10 cellular contexts compared by ENCODE assay signal in the genomic region with DNA sequence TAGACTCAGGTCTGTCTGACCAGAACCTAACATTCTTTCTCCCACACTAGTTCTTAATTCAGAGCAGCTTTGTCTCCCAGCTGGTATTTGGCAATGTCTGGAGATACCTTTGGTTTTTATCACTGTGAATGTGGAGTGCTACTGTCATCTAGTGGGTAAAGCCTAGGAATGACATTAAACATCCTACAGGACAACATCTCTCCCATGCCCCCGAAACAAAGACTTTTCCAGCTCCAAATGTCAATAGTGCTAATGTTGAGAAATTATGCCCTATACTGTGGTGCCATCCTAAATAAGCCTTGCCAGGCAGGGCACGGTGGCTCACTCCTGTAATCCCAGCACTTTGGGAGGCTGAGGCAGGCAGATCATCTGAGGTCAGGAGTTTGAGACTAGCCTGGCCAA. TPM values are rescaled to one million over a fixed set of nuclear protein-coding genes. Genes with fewer than 3 reads are reported as not detected.
DNase-seq lines count a peak whose midpoint lies in the region; ATAC-seq, FAIRE-seq and TF ChIP-seq lines count a peak whose summit lies in the region.
"Had no signal": no experiment of that assay in that cellular context is flagged by ENCODE, and none has a peak within 500 bp of the region (broad histone marks: within the 10 kb centered on the region; RNA-seq: fewer than 3 reads in every experiment).

No MANE protein-coding gene starts in this region.

- H3K79me2 ChIP-seq in GM23248 (ENCODE audit: insufficient read depth) = peaks cover 15% of the 10 kb centered on the region

- no peaks in the 10 kb centered on the region for H3K9me2 ChIP-seq in GM23248 (ENCODE audit: insufficient read depth)

- no peaks in the 10 kb centered on the region for H3K27me3 ChIP-seq in GM23248 (replicated peaks; ENCODE audit: insufficient read depth)

- FAIRE-seq in A549 (lab: Jason Lieb, UNC) = no peak

- DNase-seq in A549 (ENCODE audit: low read depth in 1 of 2, low spot score in 1 of 2) = peak in 1 of 2 experiments; percentile 35
- peak; percentile 78 for DNase-seq in GM23248
- peak; percentile 42 for DNase-seq in inferior parietal cortex (ENCODE audit: extremely low spot score)
- no peak for DNase-seq in mesenteric fat pad (ENCODE audit: low spot score)
- no peak for DNase-seq in T-helper 2 cell
- no peak for DNase-seq in stimulated activated CD4-positive, alpha-beta T cell treated with anti-CD3 and anti-CD28 coated beads, Interleukin-4, amount 100 ng/mL, for 24 hours
- no peak for DNase-seq in activated CD8-positive, alpha-beta memory T cell treated with anti-CD3 and anti-CD28 coated beads, Interleukin-2, amount 10 ng/mL, durations not matched to agents 7 days and 5 days

- POLR2A ChIA-PET in A549 (lab: Yijun Ruan, JAX) = no interaction called here

- in situ Hi-C loops in GM23248 (cut with MboI) = no loop called here

- peaks cover 11% of the 10 kb centered on the region for H3K4me1 Mint-ChIP-seq in activated CD8-positive, alpha-beta memory T cell treated with anti-CD3 and anti-CD28 coated beads, Interleukin-2, amount 10 ng/mL, durations not matched to agents 7 days and 5 days

- H3K4me2 ChIP-seq in A549 (no peak overlapping the region), GM23248 (ENCODE audit: unreplicated experiment) (no peak overlapping the region)

- H3K27ac ChIP-seq in A549 = no peak overlapping the region; a peak in 1 of 6 replicates
- no peak overlapping the region for H3K27ac ChIP-seq in GM23248
- no peak overlapping the region for H3K27ac ChIP-seq in VCaP

- TF ChIP-seq POLR2A in A549 (IDR thresholded peaks at IDR 0.05; ENCODE audit: low read length) = no peak

- TF ChIP-seq CTCF in A549 (IDR thresholded peaks at IDR 0.05) (peak; percentile 59), VCaP (conservative IDR thresholded peaks at IDR 0.05) (peak; percentile 98)

- H3K36me3 Mint-ChIP-seq in activated CD8-positive, alpha-beta memory T cell treated with anti-CD3 and anti-CD28 coated beads, Interleukin-2, amount 10 ng/mL, durations not matched to agents 7 days and 5 days = no peaks in the 10 kb centered on the region
- H3K36me3 Mint-ChIP-seq: IgD-negative memory B cell had no signal

- H4K20me1 ChIP-seq in GM23248 (ENCODE audit: insufficient read depth) = no peaks in the 10 kb centered on the region

- H3K36me3 ChIP-seq in GM23248 (ENCODE audit: low read depth) = no peaks in the 10 kb centered on the region

- H3K9me3 Mint-ChIP-seq in activated CD8-positive, alpha-beta memory T cell treated with anti-CD3 and anti-CD28 coated beads, Interleukin-2, amount 10 ng/mL, durations not matched to agents 7 days and 5 days (ENCODE audit: low read depth) = no peaks in the 10 kb centered on the region

- ATAC-seq in A549 = peak in 1 of 2 experiments; percentile 15; a peak in 3 of 6 replicates
- ATAC-seq in activated CD8-positive, alpha-beta memory T cell treated with anti-CD3 and anti-CD28 coated beads, Interleukin-2, amount 10 ng/mL, durations not matched to agents 7 days and 5 days = no peak

- H3K9ac ChIP-seq in GM23248 = no peak overlapping the region

- TF ChIP-seq EP300 in A549 (IDR thresholded peaks at IDR 0.05) = no peak

- H3K4me3 Mint-ChIP-seq in activated CD8-positive, alpha-beta memory T cell treated with anti-CD3 and anti-CD28 coated beads, Interleukin-2, amount 10 ng/mL, durations not matched to agents 7 days and 5 days = no peak overlapping the region

- 25% methylated on average over 2 of the region's 2 CpGs for WGBS in A549 (ENCODE audit: missing lambda C conversion rate)
- WGBS in GM23248 (ENCODE audit: low coverage in 1 of 2, low lambda C conversion rate in 2 of 2, missing lambda C conversion rate in 2 of 2), 2 experiments = 50% methylated on average over 2 of the region's 2 CpGs

- peak; percentile 76 to 79 for TF ChIP-seq RAD21 in A549 (conservative IDR thresholded peaks at IDR 0.05 in 1 of 2, IDR thresholded peaks at IDR 0.05 in 1 of 2)

- H3K4me3 ChIP-seq in A549 = no peak overlapping the region
- H3K4me3 ChIP-seq in GM23248 = no peak overlapping the region
- H3K4me3 ChIP-seq: lung had no signal

- H3K4me1 ChIP-seq in A549 (peaks cover 7% of the 10 kb centered on the region; the same call in 2 of the 3 replicates), GM23248 (ENCODE audit: insufficient read depth) (peaks cover 6% of the 10 kb centered on the region)

- H3K27ac Mint-ChIP-seq in activated CD8-positive, alpha-beta memory T cell treated with anti-CD3 and anti-CD28 coated beads, Interleukin-2, amount 10 ng/mL, durations not matched to agents 7 days and 5 days = no peak overlapping the region
- H3K27ac Mint-ChIP-seq: IgD-negative memory B cell had no signal

- H2AFZ ChIP-seq in GM23248 = no peak overlapping the region

- no peaks in the 10 kb centered on the region for H3K27me3 Mint-ChIP-seq in activated CD8-positive, alpha-beta memory T cell treated with anti-CD3 and anti-CD28 coated beads, Interleukin-2, amount 10 ng/mL, durations not matched to agents 7 days and 5 days

- CTCF ChIA-PET in A549 (lab: Yijun Ruan, JAX) = interaction anchor here (0.6 to 23.5 kb wide), 43 partner anchors 8 to 357 kb away, joined by 3 to 440 read pairs (median 4); partner anchors contain the start of genes FITM2 and SERINC3
- CTCF ChIA-PET in activated CD8-positive, alpha-beta memory T cell treated with anti-CD3 and anti-CD28 coated beads, Interleukin-2, amount 10 ng/mL, durations not matched to agents 7 days and 5 days (lab: Charles Lee) = no interaction called here

- no peaks in the 10 kb centered on the region for H3F3A ChIP-seq in GM23248 (ENCODE audit: insufficient read depth)

- no peaks in the 10 kb centered on the region for H3K9me3 ChIP-seq in A549
- H3K9me3 ChIP-seq in GM23248 (ENCODE audit: low read depth) = no peaks in the 10 kb centered on the region

TF ChIP-seq in A549, 52 proteins besides CTCF, POLR2A, EP300 and RAD21:
- peak in 1 of 2 experiments; percentile 30; a peak in 1 of 4 replicates for TF ChIP-seq CEBPB (IDR thresholded peaks at IDR 0.05)
- no peak for TF ChIP-seq JUN (IDR thresholded peaks at IDR 0.05)
- peak; percentile 52 for TF ChIP-seq SMC3 (IDR thresholded peaks at IDR 0.05)

RNA-seq across cellular contexts. Expression of gene TTPAL, which starts 4.2 kb away (rescaled TPM):
- 9.2 and 11.0 TPM in 2 replicates for polyA plus RNA-seq in A549 (2011; rRNA removed)
- polyA plus RNA-seq in A549 (2012; cell fraction: cytosol; rRNA removed) = 4.6 and 6.0 TPM in 2 replicates
- 8.5 and 9.9 TPM in 2 replicates for polyA plus RNA-seq in A549 (2012; cell fraction: nucleus; rRNA removed)
- 9.1 to 9.3 TPM (median 9.3 TPM) in 3 replicates for polyA plus RNA-seq in A549 (2017; fragmentation: RNase III; extraction: RNeasy Plus Mini Kit Qiagen cat#74134 plus additional on column Dnase treatment)
- 18.8 and 20.5 TPM in 2 replicates for polyA minus RNA-seq in A549 (2011; rRNA and poly(A)+ RNA removed)
- 9.2 and 11.8 TPM in 2 replicates for total RNA-seq in GM23248 (2014; rRNA removed; shearing (Covaris generic))
- 19.6 and 21.4 TPM in 2 replicates for polyA plus RNA-seq in GM23248 (2016; fragmentation: Nextera tagmentation; extraction: Ambion mirVana)
- total RNA-seq in mesenteric fat pad = 19.8 TPM
- total RNA-seq in activated CD8-positive, alpha-beta memory T cell treated with anti-CD3 and anti-CD28 coated beads, Interleukin-2, amount 10 ng/mL, durations not matched to agents 7 days and 5 days = 10 to 100 TPM; 16.5 to 23.9 TPM

RNA-seq across cellular contexts. Expression of gene SERINC3, which starts 50.4 kb away (rescaled TPM):
- 159 and 173 TPM in 2 replicates for polyA plus RNA-seq in A549 (2011; rRNA removed)
- 64.4 and 79.5 TPM in 2 replicates for polyA plus RNA-seq in A549 (2012; cell fraction: cytosol; rRNA removed)
- 63.6 and 65.8 TPM in 2 replicates for polyA plus RNA-seq in A549 (2012; cell fraction: nucleus; rRNA removed)
- polyA plus RNA-seq in A549 (2017; fragmentation: RNase III; extraction: RNeasy Plus Mini Kit Qiagen cat#74134 plus additional on column Dnase treatment) = 57.4 to 65.0 TPM (median 62.9 TPM) in 3 replicates
- 246 and 308 TPM in 2 replicates for polyA minus RNA-seq in A549 (2011; rRNA and poly(A)+ RNA removed)
- 105 and 141 TPM in 2 replicates for total RNA-seq in GM23248 (2014; rRNA removed; shearing (Covaris generic))
- 194 and 202 TPM in 2 replicates for polyA plus RNA-seq in GM23248 (2016; fragmentation: Nextera tagmentation; extraction: Ambion mirVana)
- total RNA-seq in mesenteric fat pad = 123 TPM
- 10 to 100 TPM; 50.1 to 64.6 TPM for total RNA-seq in activated CD8-positive, alpha-beta memory T cell treated with anti-CD3 and anti-CD28 coated beads, Interleukin-2, amount 10 ng/mL, durations not matched to agents 7 days and 5 days

Comparison
In these comparisons a context has a peak if more than half of its experiments do, and no peak if none do; other contexts are left out.
1. DNase-seq: peak in GM23248 (single experiment) and inferior parietal cortex (single experiment); none in mesenteric fat pad (single experiment), T-helper 2 cell (0 of 5), stimulated activated CD4-positive, alpha-beta T cell treated with anti-CD3 and anti-CD28 coated beads, Interleukin-4, amount 100 ng/mL, for 24 hours (single experiment) and activated CD8-positive, alpha-beta memory T cell treated with anti-CD3 and anti-CD28 coated beads, Interleukin-2, amount 10 ng/mL, durations not matched to agents 7 days and 5 days (single experiment).